ENCODE assay signal across 1 cellular context in the genomic region with DNA sequence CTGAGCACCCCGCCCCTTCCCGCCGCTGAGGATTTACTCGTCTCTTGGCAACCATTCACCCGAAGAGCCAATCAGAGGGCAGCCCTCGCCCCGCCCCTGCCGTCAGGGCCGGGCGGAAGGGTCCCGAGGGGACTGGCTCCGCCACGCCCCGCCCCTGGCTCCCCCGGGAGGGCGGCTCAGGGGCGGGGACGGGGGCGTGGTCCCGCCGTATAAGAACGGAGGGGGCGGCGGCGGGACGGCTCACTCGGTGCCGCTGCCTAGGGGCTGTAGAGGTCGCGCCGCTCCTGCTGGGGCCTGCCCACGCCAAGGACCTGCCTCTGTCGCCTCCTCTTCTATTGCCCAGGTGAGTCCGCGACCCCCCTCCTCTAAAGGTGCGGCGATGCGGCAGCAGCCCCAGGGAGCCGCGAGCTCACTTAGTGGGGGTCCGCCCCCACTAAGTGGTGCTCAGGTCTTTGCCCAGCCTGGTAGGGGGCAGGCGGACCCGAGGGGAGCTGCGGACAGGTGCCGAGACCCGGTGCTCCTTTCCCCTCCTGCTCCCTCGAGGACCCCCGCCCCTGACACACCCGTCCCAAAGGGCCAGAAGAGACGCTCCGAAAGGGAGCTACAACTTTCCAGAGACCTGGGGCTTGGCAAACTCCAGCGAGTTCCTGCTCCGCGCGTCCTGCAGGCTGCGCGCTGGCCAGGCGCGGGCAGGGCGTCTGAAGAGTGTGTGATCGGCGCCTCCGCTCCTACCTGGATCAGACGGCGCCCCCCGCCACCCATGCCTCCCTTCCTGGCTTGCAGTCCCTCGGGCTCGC.
TF ChIP-seq lines count a peak whose summit lies in the region.

Gene TENT5C (plus strand): TSS at position 238 of the 797 bp plus-strand sequence. CDS start 16,821 bp downstream, outside the sequence.

TF ChIP-seq in HepG2, 621 proteins besides CTCF, POLR2A, EP300 and RAD21 (continued from another document and continues in another):
- no peak for TF ChIP-seq HNF1A (IDR thresholded peaks at IDR 0.05; ENCODE audit: low read depth)
- TF ChIP-seq HNF1A (CRISPR knock-in tag; IDR thresholded peaks at IDR 0.05; ENCODE audit: borderline replicate concordance), result no peak
- peak; percentile 33; the same call in 1 of the 2 replicates for TF ChIP-seq POGZ (CRISPR knock-in tag; IDR thresholded peaks at IDR 0.05)
- no peak for TF ChIP-seq FOXA1 (IDR thresholded peaks at IDR 0.05)
- TF ChIP-seq FOXA1 (CRISPR knock-in tag; IDR thresholded peaks at IDR 0.05), result no peak
- no peak for TF ChIP-seq ZNF766 (CRISPR knock-in tag; IDR thresholded peaks at IDR 0.05; ENCODE audit: borderline replicate concordance)
- TF ChIP-seq, protein P1, sequence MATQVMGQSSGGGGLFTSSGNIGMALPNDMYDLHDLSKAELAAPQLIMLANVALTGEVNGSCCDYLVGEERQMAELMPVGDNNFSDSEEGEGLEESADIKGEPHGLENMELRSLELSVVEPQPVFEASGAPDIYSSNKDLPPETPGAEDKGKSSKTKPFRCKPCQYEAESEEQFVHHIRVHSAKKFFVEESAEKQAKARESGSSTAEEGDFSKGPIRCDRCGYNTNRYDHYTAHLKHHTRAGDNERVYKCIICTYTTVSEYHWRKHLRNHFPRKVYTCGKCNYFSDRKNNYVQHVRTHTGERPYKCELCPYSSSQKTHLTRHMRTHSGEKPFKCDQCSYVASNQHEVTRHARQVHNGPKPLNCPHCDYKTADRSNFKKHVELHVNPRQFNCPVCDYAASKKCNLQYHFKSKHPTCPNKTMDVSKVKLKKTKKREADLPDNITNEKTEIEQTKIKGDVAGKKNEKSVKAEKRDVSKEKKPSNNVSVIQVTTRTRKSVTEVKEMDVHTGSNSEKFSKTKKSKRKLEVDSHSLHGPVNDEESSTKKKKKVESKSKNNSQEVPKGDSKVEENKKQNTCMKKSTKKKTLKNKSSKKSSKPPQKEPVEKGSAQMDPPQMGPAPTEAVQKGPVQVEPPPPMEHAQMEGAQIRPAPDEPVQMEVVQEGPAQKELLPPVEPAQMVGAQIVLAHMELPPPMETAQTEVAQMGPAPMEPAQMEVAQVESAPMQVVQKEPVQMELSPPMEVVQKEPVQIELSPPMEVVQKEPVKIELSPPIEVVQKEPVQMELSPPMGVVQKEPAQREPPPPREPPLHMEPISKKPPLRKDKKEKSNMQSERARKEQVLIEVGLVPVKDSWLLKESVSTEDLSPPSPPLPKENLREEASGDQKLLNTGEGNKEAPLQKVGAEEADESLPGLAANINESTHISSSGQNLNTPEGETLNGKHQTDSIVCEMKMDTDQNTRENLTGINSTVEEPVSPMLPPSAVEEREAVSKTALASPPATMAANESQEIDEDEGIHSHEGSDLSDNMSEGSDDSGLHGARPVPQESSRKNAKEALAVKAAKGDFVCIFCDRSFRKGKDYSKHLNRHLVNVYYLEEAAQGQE (IDR thresholded peaks at IDR 0.05; ENCODE audit: borderline replicate concordance in 1 of 2, low read depth in 1 of 2, low read length in 2 of 2), result peak in 1 of 2 experiments; percentile 35; a peak in 1 of 4 replicates
- TF ChIP-seq GLI4 (CRISPR knock-in tag; IDR thresholded peaks at IDR 0.05; ENCODE audit: borderline replicate concordance), result peak; percentile 44; the same call in 1 of the 2 replicates
- TF ChIP-seq, protein P2, sequence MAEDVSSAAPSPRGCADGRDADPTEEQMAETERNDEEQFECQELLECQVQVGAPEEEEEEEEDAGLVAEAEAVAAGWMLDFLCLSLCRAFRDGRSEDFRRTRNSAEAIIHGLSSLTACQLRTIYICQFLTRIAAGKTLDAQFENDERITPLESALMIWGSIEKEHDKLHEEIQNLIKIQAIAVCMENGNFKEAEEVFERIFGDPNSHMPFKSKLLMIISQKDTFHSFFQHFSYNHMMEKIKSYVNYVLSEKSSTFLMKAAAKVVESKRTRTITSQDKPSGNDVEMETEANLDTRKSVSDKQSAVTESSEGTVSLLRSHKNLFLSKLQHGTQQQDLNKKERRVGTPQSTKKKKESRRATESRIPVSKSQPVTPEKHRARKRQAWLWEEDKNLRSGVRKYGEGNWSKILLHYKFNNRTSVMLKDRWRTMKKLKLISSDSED (CRISPR knock-in tag; IDR thresholded peaks at IDR 0.05), result no peak
- TF ChIP-seq GZF1 (CRISPR knock-in tag; IDR thresholded peaks at IDR 0.05), result no peak
- no peak for TF ChIP-seq NFKBIZ (CRISPR knock-in tag; IDR thresholded peaks at IDR 0.05)
- no peak for TF ChIP-seq PHF21A (CRISPR knock-in tag; IDR thresholded peaks at IDR 0.05)
- TF ChIP-seq RNF219 (CRISPR knock-in tag; IDR thresholded peaks at IDR 0.05), result no peak
- TF ChIP-seq TBX2 (CRISPR knock-in tag; IDR thresholded peaks at IDR 0.05; ENCODE audit: borderline replicate concordance), result peak; percentile 50; the same call in 1 of the 2 replicates
- peak; percentile 42 for TF ChIP-seq HNRNPLL (IDR thresholded peaks at IDR 0.05; ENCODE audit: low read depth, low read length, poor library complexity, severe bottlenecking)
- TF ChIP-seq NFYB (CRISPR knock-in tag; IDR thresholded peaks at IDR 0.05), result peak; percentile 75
- TF ChIP-seq TCF12 (IDR thresholded peaks at IDR 0.05), result no peak
- TF ChIP-seq TCF12 (CRISPR knock-in tag; IDR thresholded peaks at IDR 0.05), result no peak
- TF ChIP-seq HNF4A (CRISPR knock-in tag; IDR thresholded peaks at IDR 0.05), result no peak
- TF ChIP-seq SP5 (CRISPR knock-in tag; IDR thresholded peaks at IDR 0.05; ENCODE audit: borderline replicate concordance, low read depth), result peak; percentile 77
- no peak for TF ChIP-seq CBX1 (IDR thresholded peaks at IDR 0.05; ENCODE audit: low read depth)
- TF ChIP-seq ARID4A (CRISPR knock-in tag; IDR thresholded peaks at IDR 0.05; ENCODE audit: borderline replicate concordance), result peak; percentile 53; the same call in 1 of the 2 replicates
- TF ChIP-seq DNMT1 (CRISPR knock-in tag; IDR thresholded peaks at IDR 0.05), result 0 out of 2 replicates have a peak, but pooled peaks have one; percentile 52
- TF ChIP-seq POLR2G (IDR thresholded peaks at IDR 0.05; ENCODE audit: low read depth, low read length), result peak; percentile 63
- TF ChIP-seq ZIK1 (CRISPR knock-in tag; IDR thresholded peaks at IDR 0.05; ENCODE audit: borderline replicate concordance, low read depth), result 0 out of 2 replicates have a peak, but pooled peaks have one; percentile 42
- TF ChIP-seq SMAD3 (CRISPR knock-in tag; IDR thresholded peaks at IDR 0.05), result no peak
- TF ChIP-seq ZSCAN31 (CRISPR knock-in tag; IDR thresholded peaks at IDR 0.05; ENCODE audit: low read depth), result no peak
- TF ChIP-seq REL (CRISPR knock-in tag; conservative IDR thresholded peaks at IDR 0.05), result no peak
- no peak for TF ChIP-seq MTF2 (CRISPR knock-in tag; IDR thresholded peaks at IDR 0.05; ENCODE audit: borderline replicate concordance)
- no peak for TF ChIP-seq AHR (CRISPR knock-in tag; IDR thresholded peaks at IDR 0.05)
- TF ChIP-seq, protein P3, sequence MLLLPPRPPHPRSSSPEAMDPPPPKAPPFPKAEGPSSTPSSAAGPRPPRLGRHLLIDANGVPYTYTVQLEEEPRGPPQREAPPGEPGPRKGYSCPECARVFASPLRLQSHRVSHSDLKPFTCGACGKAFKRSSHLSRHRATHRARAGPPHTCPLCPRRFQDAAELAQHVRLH (CRISPR knock-in tag; IDR thresholded peaks at IDR 0.05; ENCODE audit: borderline replicate concordance, low read depth), result 0 out of 2 replicates have a peak, but pooled peaks have one; percentile 17
- TF ChIP-seq NFE2 (CRISPR knock-in tag; IDR thresholded peaks at IDR 0.05), result no peak
- no peak for TF ChIP-seq SUZ12 (IDR thresholded peaks at IDR 0.05; ENCODE audit: low read depth, low read length)
- TF ChIP-seq MXD1 (CRISPR knock-in tag; IDR thresholded peaks at IDR 0.05), result 0 out of 2 replicates have a peak, but pooled peaks have one; percentile 39
- TF ChIP-seq DR1 (CRISPR knock-in tag; IDR thresholded peaks at IDR 0.05), result peak; percentile 66; the same call in 1 of the 2 replicates
- no peak for TF ChIP-seq CENPT (CRISPR knock-in tag; IDR thresholded peaks at IDR 0.05; ENCODE audit: low read depth)
- no peak for TF ChIP-seq ZNF569 (CRISPR knock-in tag; IDR thresholded peaks at IDR 0.05; ENCODE audit: borderline replicate concordance)
- TF ChIP-seq ZMYM4 (CRISPR knock-in tag; IDR thresholded peaks at IDR 0.05), result peak; percentile 72
- no peak for TF ChIP-seq DPF2 (CRISPR knock-in tag; IDR thresholded peaks at IDR 0.05; ENCODE audit: borderline replicate concordance, low read depth)
- TF ChIP-seq, protein P4, sequence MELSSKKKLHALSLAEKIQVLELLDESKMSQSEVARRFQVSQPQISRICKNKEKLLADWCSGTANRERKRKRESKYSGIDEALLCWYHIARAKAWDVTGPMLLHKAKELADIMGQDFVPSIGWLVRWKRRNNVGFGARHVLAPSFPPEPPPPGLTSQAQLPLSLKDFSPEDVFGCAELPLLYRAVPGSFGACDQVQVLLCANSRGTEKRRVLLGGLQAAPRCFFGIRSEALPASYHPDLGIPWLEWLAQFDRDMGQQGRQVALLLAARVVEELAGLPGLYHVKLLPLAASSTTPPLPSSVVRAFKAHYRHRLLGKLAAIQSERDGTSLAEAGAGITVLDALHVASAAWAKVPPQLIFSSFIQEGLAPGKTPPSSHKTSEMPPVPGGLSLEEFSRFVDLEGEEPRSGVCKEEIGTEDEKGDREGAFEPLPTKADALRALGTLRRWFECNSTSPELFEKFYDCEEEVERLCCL (CRISPR knock-in tag; IDR thresholded peaks at IDR 0.05; ENCODE audit: borderline replicate concordance), result no peak
- no peak for TF ChIP-seq ZBTB3 (CRISPR knock-in tag; IDR thresholded peaks at IDR 0.05; ENCODE audit: borderline replicate concordance, low read depth)
